In genomic region chr1:47940321-47940720, GRCh38 we compare ENCODE assay signal across 32 cellular contexts. TPM values are rescaled to one million over a fixed set of nuclear protein-coding genes. Genes with fewer than 3 reads are reported as not detected.
DNase-seq lines count a peak whose midpoint lies in the region; ATAC-seq, FAIRE-seq and TF ChIP-seq lines count a peak whose summit lies in the region.
"Had no signal": no experiment of that assay in that cellular context is flagged by ENCODE, and none has a peak within 500 bp of the region (broad histone marks: within the 10 kb centered on the region; RNA-seq: fewer than 3 reads in every experiment).

No MANE protein-coding gene starts in this region.

- H3K27me3 Mint-ChIP-seq in MCF 10A (ENCODE audit: insufficient read depth, unreplicated experiment), result no peaks in the 10 kb centered on the region

- no peak overlapping the region for H3K4me2 ChIP-seq in MM.1S (ENCODE audit: low read depth, low read length)

- no peak overlapping the region for H3K4me3 Mint-ChIP-seq in MCF 10A (ENCODE audit: unreplicated experiment)
- H3K4me3 Mint-ChIP-seq: activated CD4-positive, alpha-beta T cell treated with anti-CD3 and anti-CD28 coated beads for 36 hours; CD4-positive, alpha-beta T cell; naive thymus-derived CD8-positive, alpha-beta T cell; stimulated activated memory B cell treated with anti-CD40 and anti-IgM and Interleukin-4, amounts not matched to agents 10 μg/mL and 1 μg/mL and 100 μg/mL, for 72 hours; type B pancreatic cell had no signal

- no peaks in the 10 kb centered on the region for H3K4me1 ChIP-seq in breast epithelium
- H3K4me1 ChIP-seq in MM.1S (ENCODE audit: low read length), result no peaks in the 10 kb centered on the region

- no peaks in the 10 kb centered on the region for H3K9me3 ChIP-seq in breast epithelium
- no peaks in the 10 kb centered on the region for H3K9me3 ChIP-seq in MM.1S (replicated peaks; ENCODE audit: insufficient read depth, low read length)

- CTCF ChIA-PET in MCF 10A (lab: Yijun Ruan, JAX), result interaction anchor here (0.5 to 1.9 kb wide), 4 partner anchors 9 to 876 kb away, joined by 3 to 9 read pairs (median 3); no protein-coding TSS in a partner anchor

- H3K4me3 ChIP-seq in breast epithelium, result no peak overlapping the region
- no peak overlapping the region for H3K4me3 ChIP-seq in MM.1S (ENCODE audit: low read length)

- no peaks in the 10 kb centered on the region for H3K36me3 ChIP-seq in breast epithelium
- no peaks in the 10 kb centered on the region for H3K36me3 ChIP-seq in MM.1S (replicated peaks; ENCODE audit: insufficient read depth, low read length)

- BruUV-seq in MCF 10A (replicated peaks; lab: Mats Ljungman, UMichigan), result no TSS peak

- H2AFZ ChIP-seq in MM.1S (ENCODE audit: low read length), result no peak overlapping the region

- no peak for ATAC-seq in left lobe of liver
- ATAC-seq in HG03520 (IDR thresholded peaks at IDR 0.05; ENCODE audit: unreplicated experiment), result no peak
- ATAC-seq: activated CD4-positive, alpha-beta T cell treated with anti-CD3 and anti-CD28 coated beads for 36 hours; naive thymus-derived CD8-positive, alpha-beta T cell; stimulated activated memory B cell treated with anti-CD40 and anti-IgM and Interleukin-4, amounts not matched to agents 10 μg/mL and 1 μg/mL and 100 μg/mL, for 72 hours had no signal

- no peaks in the 10 kb centered on the region for H3K36me3 Mint-ChIP-seq in MCF 10A (ENCODE audit: insufficient read depth, unreplicated experiment)
- H3K36me3 Mint-ChIP-seq: naive thymus-derived CD8-positive, alpha-beta T cell; stimulated activated memory B cell treated with anti-CD40 and anti-IgM and Interleukin-4, amounts not matched to agents 10 μg/mL and 1 μg/mL and 100 μg/mL, for 72 hours had no signal

- H3F3A ChIP-seq in MM.1S (ENCODE audit: insufficient read depth, low read length), result no peaks in the 10 kb centered on the region

- POLR2A ChIA-PET in MCF 10A (lab: Yijun Ruan, JAX), result no interaction called here

- TF ChIP-seq POLR2A in breast epithelium (IDR thresholded peaks at IDR 0.05), result no peak

- TF ChIP-seq CTCF in MCF 10A (IDR thresholded peaks at IDR 0.05; ENCODE audit: unreplicated experiment) (no peak), breast epithelium (IDR thresholded peaks at IDR 0.05) (no peak), MM.1S (IDR thresholded peaks at IDR 0.05; ENCODE audit: low read length) (no peak)

- H3K27ac ChIP-seq in breast epithelium (no peak overlapping the region), MM.1S (ENCODE audit: low read length) (no peak overlapping the region)
- H3K27ac ChIP-seq: 22Rv1, VCaP had no signal

- H3K27ac Mint-ChIP-seq in MCF 10A (ENCODE audit: low read depth, unreplicated experiment), result peak overlapping the region; percentile 20
- H3K27ac Mint-ChIP-seq: activated CD4-positive, alpha-beta T cell treated with anti-CD3 and anti-CD28 coated beads for 36 hours; activated T-helper 2 cell treated with anti-CD3 and anti-CD28 coated beads, Interferon-gamma antibody, Interleukin-2, Interleukin-4, amounts not matched to agents 10 μg/mL and 5 μg/mL and 100 μg/mL, durations not matched to agents 14 hours and 24 hours and 36 hours; CD4-positive, alpha-beta T cell; naive thymus-derived CD8-positive, alpha-beta T cell; stimulated activated memory B cell treated with anti-CD40 and anti-IgM and Interleukin-4, amounts not matched to agents 10 μg/mL and 1 μg/mL and 100 μg/mL, for 72 hours; type B pancreatic cell had no signal

- DNase-seq in MCF 10A (ENCODE audit: unreplicated experiment) (no peak), breast epithelium (ENCODE audit: low spot score in 2 of 2) (no peak), astrocyte of the hippocampus (ENCODE audit: low read depth, low spot score) (peak; percentile 20), left lobe of liver (ENCODE audit: low spot score) (peak; percentile 30), urothelium cell line (ENCODE audit: low spot score) (peak; percentile 33), 8988T (no peak), MM.1S (no peak)
- DNase-seq: activated CD4-positive, alpha-beta T cell treated with anti-CD3 and anti-CD28 coated beads for 36 hours; activated naive CD4-positive, alpha-beta T cell treated with anti-CD3 and anti-CD28 coated beads, Interleukin-2, amount 50 U/mL, for 16 hours; activated T-cell treated with anti-CD3 and anti-CD28 coated beads for 4 hours; AML-193; CD4-positive, alpha-beta T cell; cortex of kidney; EL; glutamatergic neuron; KG1; midbrain; naive thymus-derived CD8-positive, alpha-beta T cell; NCI-H1417; NCI-H526 treated with DMSO at 0.1 percent for 48 hours; occipital lobe; substantia nigra; SW 1271 had no signal

- no peaks in the 10 kb centered on the region for H3K27me3 ChIP-seq in breast epithelium
- no peaks in the 10 kb centered on the region for H3K27me3 ChIP-seq in MM.1S (replicated peaks; ENCODE audit: insufficient read depth, low read length)

- no peaks in the 10 kb centered on the region for H3K79me2 ChIP-seq in MM.1S (ENCODE audit: low read length)

- intact Hi-C loops in MCF 10A (cut with micrococcal nuclease), result no loop called here
- intact Hi-C loops in breast epithelium (cut with DNase I; ENCODE audit: low total_unique reads), result no loop called here

- no peaks in the 10 kb centered on the region for H4K20me1 ChIP-seq in MM.1S (ENCODE audit: insufficient read depth, low read length)

- H3K9me2 ChIP-seq in MM.1S (replicated peaks; ENCODE audit: insufficient read depth, low read length), result no peaks in the 10 kb centered on the region

- no peaks in the 10 kb centered on the region for H3K9me3 Mint-ChIP-seq in MCF 10A (ENCODE audit: unreplicated experiment)
- H3K9me3 Mint-ChIP-seq: activated T-helper 2 cell treated with anti-CD3 and anti-CD28 coated beads, Interferon-gamma antibody, Interleukin-2, Interleukin-4, amounts not matched to agents 10 μg/mL and 5 μg/mL and 100 μg/mL, durations not matched to agents 14 hours and 24 hours and 36 hours; CD4-positive, alpha-beta T cell; naive thymus-derived CD8-positive, alpha-beta T cell; stimulated activated memory B cell treated with anti-CD40 and anti-IgM and Interleukin-4, amounts not matched to agents 10 μg/mL and 1 μg/mL and 100 μg/mL, for 72 hours had no signal

- H3K9ac ChIP-seq in MM.1S (ENCODE audit: low read length), result no peak overlapping the region

- FAIRE-seq in urothelium cell line (lab: Jason Lieb, UNC), result no peak
- FAIRE-seq: bronchial epithelial cell had no signal

- peaks cover 32% of the 10 kb centered on the region for H3K4me1 Mint-ChIP-seq in MCF 10A (ENCODE audit: insufficient read depth, unreplicated experiment)
- H3K4me1 Mint-ChIP-seq: activated CD4-positive, alpha-beta T cell treated with anti-CD3 and anti-CD28 coated beads for 36 hours; naive thymus-derived CD8-positive, alpha-beta T cell; stimulated activated memory B cell treated with anti-CD40 and anti-IgM and Interleukin-4, amounts not matched to agents 10 μg/mL and 1 μg/mL and 100 μg/mL, for 72 hours had no signal

RNA-seq across cellular contexts. Expression of gene TRABD2B, which starts 56.9 kb away (rescaled TPM):
- total RNA-seq in MCF 10A (2022) (0.96 and 2.6 TPM in 2 replicates), breast epithelium (1 to 10 TPM; 1.4 to 3.7 (median 2.3) TPM), left lobe of liver (15.1 TPM)
- total RNA-seq: activated CD4-positive, alpha-beta T cell treated with anti-CD3 and anti-CD28 coated beads for 36 hours; activated T-helper 2 cell treated with anti-CD3 and anti-CD28 coated beads, Interferon-gamma antibody, Interleukin-2, Interleukin-4, amounts not matched to agents 10 μg/mL and 5 μg/mL and 100 μg/mL, durations not matched to agents 14 hours and 24 hours and 36 hours; CD4-positive, alpha-beta T cell; fibroblast of villous mesenchyme; naive thymus-derived CD8-positive, alpha-beta T cell; pulmonary artery endothelial cell had no signal

Comparison
In these comparisons a context has a peak if more than half of its experiments do, and no peak if none do; other contexts are left out.
1. DNase-seq: peak in astrocyte of the hippocampus (single experiment), left lobe of liver (single experiment) and urothelium cell line (single experiment); none in MCF 10A (single experiment), breast epithelium (0 of 2), 8988T (single experiment) and MM.1S (single experiment).